17 cellular contexts compared by ENCODE assay signal in genomic region chr16:50478773-50479149, GRCh38.
DNase-seq lines count a peak whose midpoint lies in the region; ATAC-seq and TF ChIP-seq lines count a peak whose summit lies in the region.
"Had no signal": no experiment of that assay in that cellular context is flagged by ENCODE, and none has a peak within 500 bp of the region (broad histone marks: within the 10 kb centered on the region; RNA-seq: fewer than 3 reads in every experiment).

No MANE protein-coding gene starts in this region.

- CTCF ChIA-PET in HEK293 (lab: Yijun Ruan, JAX), result no interaction called here
- CTCF ChIA-PET in mammary epithelial cell (lab: Charles Lee; ENCODE audit: low non-redundant PET), result no interaction called here

- peak overlapping the region; percentile 44 for H2AFZ ChIP-seq in mammary epithelial cell (ENCODE audit: low read depth, low read length)

- H3K4me1 ChIP-seq in BLaER1 (peaks cover 25% of the 10 kb centered on the region), HEK293 (ENCODE audit: control insufficient read depth, insufficient read depth, low read length) (no peaks in the 10 kb centered on the region), mammary epithelial cell (ENCODE audit: insufficient read depth, low read length) (peaks cover 6% of the 10 kb centered on the region), heart left ventricle (no peaks in the 10 kb centered on the region)
- H3K4me1 ChIP-seq: gastroesophageal sphincter, spleen had no signal

- POLR2A ChIA-PET in HEK293 (lab: Yijun Ruan, JAX), result no interaction called here

- H4K20me1 ChIP-seq in BLaER1, result no peaks in the 10 kb centered on the region
- no peaks in the 10 kb centered on the region for H4K20me1 ChIP-seq in mammary epithelial cell (ENCODE audit: insufficient read depth, low read length)

- no peak for TF ChIP-seq CTCF in HEK293 (tag by site-specific recombination; IDR thresholded peaks at IDR 0.05)
- TF ChIP-seq CTCF in mammary epithelial cell (conservative IDR thresholded peaks at IDR 0.05 in 1 of 2, IDR thresholded peaks at IDR 0.05 in 1 of 2; ENCODE audit: extremely low read depth in 1 of 2, insufficient read depth in 1 of 2, low read depth in 1 of 2, low read length in 2 of 2), result no peak
- no peak for TF ChIP-seq CTCF in heart left ventricle (IDR thresholded peaks at IDR 0.05)

- dilution Hi-C loops in mammary epithelial cell (cut with HindIII; ENCODE audit: low sequenced_read_pairs), result no loop called here

- in situ Hi-C loops in mammary epithelial cell (cut with MboI; ENCODE audit: low sequenced_read_pairs in 2 of 2), result no loop called here

- H3K27me3 Mint-ChIP-seq in activated T-cell treated with anti-CD3 and anti-CD28 coated beads, Interleukin-2, amount 50 U/mL, for 24 hours, result no peaks in the 10 kb centered on the region
- H3K27me3 Mint-ChIP-seq: activated CD8-positive, alpha-beta T cell treated with anti-CD3 and anti-CD28 coated beads for 36 hours had no signal

- H3K4me3 ChIP-seq in BLaER1 (no peak overlapping the region), HEK293 (ENCODE audit: low read depth, low read length) (no peak overlapping the region), mammary epithelial cell (replicated peaks in 1 of 3; ENCODE audit: insufficient read depth in 1 of 3, low read depth in 2 of 3, low read length in 3 of 3) (no peak overlapping the region), heart left ventricle (no peak overlapping the region)
- H3K4me3 ChIP-seq: gastroesophageal sphincter, spleen, vagina had no signal

- H3K36me3 ChIP-seq in BLaER1, result no peaks in the 10 kb centered on the region
- H3K36me3 ChIP-seq in HEK293 (ENCODE audit: control insufficient read depth in 2 of 2, insufficient read depth in 1 of 2, low read length in 2 of 2), result no peaks in the 10 kb centered on the region
- H3K36me3 ChIP-seq in mammary epithelial cell (ENCODE audit: insufficient read depth, low read length), result no peaks in the 10 kb centered on the region
- no peaks in the 10 kb centered on the region for H3K36me3 ChIP-seq in heart left ventricle
- H3K36me3 ChIP-seq: gastroesophageal sphincter, spleen, vagina had no signal

- no peaks in the 10 kb centered on the region for H3K79me2 ChIP-seq in mammary epithelial cell (ENCODE audit: insufficient read depth, low read length)

- H3K9me3 ChIP-seq in BLaER1 (peaks cover 18% of the 10 kb centered on the region; the same call in 1 of the 2 replicates), HEK293 (ENCODE audit: control insufficient read depth, insufficient read depth, low read depth, low read length) (no peaks in the 10 kb centered on the region), mammary epithelial cell (replicated peaks; ENCODE audit: insufficient read depth, low read length) (no peaks in the 10 kb centered on the region), heart left ventricle (peaks cover 0 to 4% (median 0%) of the 10 kb centered on the region in 12 donors)
- H3K9me3 ChIP-seq: gastroesophageal sphincter, vagina had no signal

- H3K9ac ChIP-seq in BLaER1 (no peak overlapping the region), mammary epithelial cell (ENCODE audit: insufficient read depth, low read length) (no peak overlapping the region)

- H3K9me3 Mint-ChIP-seq in activated T-cell treated with anti-CD3 and anti-CD28 coated beads, Interleukin-2, amount 50 U/mL, for 24 hours, result peaks cover 1% of the 10 kb centered on the region
- H3K9me3 Mint-ChIP-seq: activated CD8-positive, alpha-beta T cell treated with anti-CD3 and anti-CD28 coated beads for 36 hours had no signal

- H3K27ac ChIP-seq in BLaER1 (no peak overlapping the region), HEK293 (ENCODE audit: extremely low read depth, low read depth, low read length) (no peak overlapping the region), mammary epithelial cell (ENCODE audit: insufficient read depth, low read depth, low read length) (no peak overlapping the region), heart left ventricle (no peak overlapping the region)
- H3K27ac ChIP-seq: gastroesophageal sphincter, spleen, vagina had no signal

- no peak overlapping the region for H3K27ac Mint-ChIP-seq in activated T-cell treated with anti-CD3 and anti-CD28 coated beads, Interleukin-2, amount 50 U/mL, for 24 hours
- H3K27ac Mint-ChIP-seq: activated CD8-positive, alpha-beta T cell treated with anti-CD3 and anti-CD28 coated beads for 36 hours; activated T-helper 2 cell treated with anti-CD3 and anti-CD28 coated beads, Interferon-gamma antibody, Interleukin-2, Interleukin-4, amounts not matched to agents 10 μg/mL and 5 μg/mL and 100 μg/mL, durations not matched to agents 14 hours and 24 hours and 36 hours; naive B cell; progenitor cell of endocrine pancreas had no signal

- ATAC-seq in heart left ventricle (no peak), HG02571 (IDR thresholded peaks at IDR 0.05; ENCODE audit: unreplicated experiment) (no peak)
- ATAC-seq: activated CD8-positive, alpha-beta T cell treated with anti-CD3 and anti-CD28 coated beads for 36 hours; gastroesophageal sphincter had no signal

- peak overlapping the region; percentile 68 for H3K4me2 ChIP-seq in BLaER1
- peak overlapping the region; percentile 49 for H3K4me2 ChIP-seq in mammary epithelial cell (ENCODE audit: insufficient read depth, low read depth, low read length)

- 8% methylated on average over 4 of the region's 9 CpGs for WGBS in mammary epithelial cell (ENCODE audit: low coverage, missing lambda C conversion rate)
- WGBS in heart left ventricle, 4 donors, result 63 to 68% (median 65%) methylated on average over 9 of the region's 9 CpGs

- no peak overlapping the region for H3K4me3 Mint-ChIP-seq in activated T-cell treated with anti-CD3 and anti-CD28 coated beads, Interleukin-2, amount 50 U/mL, for 24 hours
- H3K4me3 Mint-ChIP-seq: activated CD8-positive, alpha-beta T cell treated with anti-CD3 and anti-CD28 coated beads for 36 hours; naive B cell had no signal

- peak; percentile 87 for DNase-seq in NCI-H345 (lab: John Stamatoyannopoulos, UW)
- DNase-seq in mammary epithelial cell, result peak; percentile 12
- no peak for DNase-seq in heart left ventricle
- DNase-seq in T-helper 2 cell, result no peak
- no peak for DNase-seq in activated T-cell treated with anti-CD3 and anti-CD28 coated beads, Interleukin-2, amount 50 U/mL, for 24 hours
- DNase-seq: activated CD8-positive, alpha-beta T cell treated with anti-CD3 and anti-CD28 coated beads for 36 hours; naive B cell; NCI-H446; spleen; stimulated activated naive CD4-positive, alpha-beta T cell treated with Interleukin-2 at 50 U/mL for 16 hours had no signal

- no peak for TF ChIP-seq POLR2A in heart left ventricle (IDR thresholded peaks at IDR 0.05)

- H3K36me3 Mint-ChIP-seq in activated T-cell treated with anti-CD3 and anti-CD28 coated beads, Interleukin-2, amount 50 U/mL, for 24 hours (ENCODE audit: low read depth), result no peaks in the 10 kb centered on the region

- BruUV-seq in mammary epithelial cell (replicated peaks; lab: Mats Ljungman, UMichigan), result no TSS peak

- peaks cover 10% of the 10 kb centered on the region for H3K4me1 Mint-ChIP-seq in activated T-cell treated with anti-CD3 and anti-CD28 coated beads, Interleukin-2, amount 50 U/mL, for 24 hours (ENCODE audit: low read depth)
- H3K4me1 Mint-ChIP-seq: naive B cell had no signal

- intact Hi-C loops in mammary epithelial cell (cut with micrococcal nuclease) (no loop called here), heart left ventricle (cut with DNase I) (no loop called here)

- H3K27me3 ChIP-seq in BLaER1 (no peaks in the 10 kb centered on the region), mammary epithelial cell (ENCODE audit: insufficient read depth, low read length) (no peaks in the 10 kb centered on the region), heart left ventricle (peaks cover 0 to 30% (median 0%) of the 10 kb centered on the region in 9 donors)
- H3K27me3 ChIP-seq: gastroesophageal sphincter, vagina had no signal

TF ChIP-seq in HEK293, 187 proteins besides CTCF, POLR2A, EP300 and RAD21 (continues in another document):
- no peak for TF ChIP-seq ZNF248 (tag by site-specific recombination; IDR thresholded peaks at IDR 0.05)
- no peak for TF ChIP-seq SETDB1 (IDR thresholded peaks at IDR 0.05; ENCODE audit: insufficient read length, low read length)
- no peak for TF ChIP-seq ZNF416 (tag by site-specific recombination; IDR thresholded peaks at IDR 0.05)
- peak; percentile 88 for TF ChIP-seq KLF1 (tag by site-specific recombination; IDR thresholded peaks at IDR 0.05)
- TF ChIP-seq YY1 (tag by site-specific recombination; IDR thresholded peaks at IDR 0.05), result no peak
- no peak for TF ChIP-seq ZNF280C (tag by site-specific recombination; IDR thresholded peaks at IDR 0.05)
- peak; percentile 85 for TF ChIP-seq GLIS1 (tag by site-specific recombination; IDR thresholded peaks at IDR 0.05)
- TF ChIP-seq, protein P1, sequence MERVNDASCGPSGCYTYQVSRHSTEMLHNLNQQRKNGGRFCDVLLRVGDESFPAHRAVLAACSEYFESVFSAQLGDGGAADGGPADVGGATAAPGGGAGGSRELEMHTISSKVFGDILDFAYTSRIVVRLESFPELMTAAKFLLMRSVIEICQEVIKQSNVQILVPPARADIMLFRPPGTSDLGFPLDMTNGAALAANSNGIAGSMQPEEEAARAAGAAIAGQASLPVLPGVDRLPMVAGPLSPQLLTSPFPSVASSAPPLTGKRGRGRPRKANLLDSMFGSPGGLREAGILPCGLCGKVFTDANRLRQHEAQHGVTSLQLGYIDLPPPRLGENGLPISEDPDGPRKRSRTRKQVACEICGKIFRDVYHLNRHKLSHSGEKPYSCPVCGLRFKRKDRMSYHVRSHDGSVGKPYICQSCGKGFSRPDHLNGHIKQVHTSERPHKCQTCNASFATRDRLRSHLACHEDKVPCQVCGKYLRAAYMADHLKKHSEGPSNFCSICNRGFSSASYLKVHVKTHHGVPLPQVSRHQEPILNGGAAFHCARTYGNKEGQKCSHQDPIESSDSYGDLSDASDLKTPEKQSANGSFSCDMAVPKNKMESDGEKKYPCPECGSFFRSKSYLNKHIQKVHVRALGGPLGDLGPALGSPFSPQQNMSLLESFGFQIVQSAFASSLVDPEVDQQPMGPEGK (tag by site-specific recombination; IDR thresholded peaks at IDR 0.05), result 0 out of 2 replicates have a peak, but pooled peaks have one; percentile 23

Comparison
In these comparisons a context has a peak if more than half of its experiments do, and no peak if none do; other contexts are left out.
1. DNase-seq: peak in NCI-H345 (single experiment) and mammary epithelial cell (single experiment); none in heart left ventricle (0 of 5), T-helper 2 cell (0 of 5) and activated T-cell treated with anti-CD3 and anti-CD28 coated beads, Interleukin-2, amount 50 U/mL, for 24 hours (single experiment).